ENCODE assay signal across 22 cellular contexts in genomic region chrX:84320606-84321005, GRCh38.
"Had no signal": no experiment of that assay in that cellular context is flagged by ENCODE, and none has a peak within 500 bp of the region (broad histone marks: within the 10 kb centered on the region; RNA-seq: fewer than 3 reads in every experiment).

No MANE protein-coding gene starts in this region.

- H3K4me1 Mint-ChIP-seq: activated naive CD8-positive, alpha-beta T cell treated with anti-CD3 and anti-CD28 coated beads, Interleukin-2, amount 10 ng/mL, durations not matched to agents 7 days and 5 days; immature natural killer cell; naive B cell had no signal

- ATAC-seq: activated CD8-positive, alpha-beta T cell treated with anti-CD3 and anti-CD28 coated beads, Interleukin-2, amount 10 ng/mL, durations not matched to agents 7 days and 5 days; left ventricle myocardium superior; psoas muscle; right cardiac atrium had no signal

- H3K9me3 ChIP-seq: psoas muscle, suprapubic skin, transverse colon, uterus had no signal

- DNase-seq: activated CD4-positive, alpha-beta T cell treated with anti-CD3 and anti-CD28 coated beads for 48 hours; activated CD4-positive, CD25-positive, alpha-beta regulatory T cell; activated CD8-positive, alpha-beta T cell treated with anti-CD3 and anti-CD28 coated beads, Interleukin-2, amount 10 ng/mL, durations not matched to agents 7 days and 5 days; activated naive CD4-positive, alpha-beta T cell treated with Interleukin-2 at 50 U/mL for 16 hours; activated naive CD8-positive, alpha-beta T cell treated with anti-CD3 and anti-CD28 coated beads, Interleukin-2, amount 10 ng/mL, durations not matched to agents 7 days and 5 days; activated T-cell treated with anti-CD3 and anti-CD28 coated beads, Interleukin-2, amount 50 U/mL, for 24 hours; brain microvascular endothelial cell; central memory CD4-positive, alpha-beta T cell; cortex of kidney; immature natural killer cell; left ventricle myocardium superior; naive B cell; psoas muscle; right cardiac atrium; T-helper 9 cell; transverse colon; uterus had no signal

- H3K36me3 Mint-ChIP-seq: activated naive CD8-positive, alpha-beta T cell treated with anti-CD3 and anti-CD28 coated beads, Interleukin-2, amount 10 ng/mL, durations not matched to agents 7 days and 5 days; immature natural killer cell; naive B cell had no signal

- H3K27me3 ChIP-seq: brain microvascular endothelial cell, suprapubic skin, transverse colon had no signal

- H3K36me3 ChIP-seq: brain microvascular endothelial cell, suprapubic skin, transverse colon, uterus had no signal

- H3K27ac ChIP-seq: brain microvascular endothelial cell, psoas muscle, skin epidermis, suprapubic skin, transverse colon, uterus had no signal

- H3K4me3 ChIP-seq: psoas muscle, skin epidermis, suprapubic skin, transverse colon, uterus had no signal

- H3K27ac Mint-ChIP-seq: activated CD8-positive, alpha-beta T cell treated with anti-CD3 and anti-CD28 coated beads, Interleukin-2, amount 10 ng/mL, durations not matched to agents 7 days and 5 days; activated naive CD8-positive, alpha-beta T cell treated with anti-CD3 and anti-CD28 coated beads, Interleukin-2, amount 10 ng/mL, durations not matched to agents 7 days and 5 days; activated T-cell treated with anti-CD3 and anti-CD28 coated beads, Interleukin-2, amount 50 U/mL, for 24 hours; activated T-helper 2 cell treated with anti-CD3 and anti-CD28 coated beads, Interferon-gamma antibody, Interleukin-2, Interleukin-4, amounts not matched to agents 10 μg/mL and 5 μg/mL and 100 μg/mL, durations not matched to agents 14 hours and 24 hours and 36 hours; immature natural killer cell; naive B cell; stimulated activated naive CD8-positive, alpha-beta T cell treated with anti-CD3 and anti-CD28 coated beads, Interleukin-15, Interleukin-2, amounts not matched to agents 100 ng/mL and 50 ng/mL, for 24 hours had no signal

- H3K4me3 Mint-ChIP-seq: activated CD8-positive, alpha-beta T cell treated with anti-CD3 and anti-CD28 coated beads, Interleukin-2, amount 10 ng/mL, durations not matched to agents 7 days and 5 days; activated naive CD8-positive, alpha-beta T cell treated with anti-CD3 and anti-CD28 coated beads, Interleukin-2, amount 10 ng/mL, durations not matched to agents 7 days and 5 days; activated T-cell treated with anti-CD3 and anti-CD28 coated beads, Interleukin-2, amount 50 U/mL, for 24 hours; immature natural killer cell; naive B cell; neural crest cell; stimulated activated naive CD8-positive, alpha-beta T cell treated with anti-CD3 and anti-CD28 coated beads, Interleukin-15, Interleukin-2, amounts not matched to agents 100 ng/mL and 50 ng/mL, for 24 hours had no signal

- H3K4me1 ChIP-seq: psoas muscle, suprapubic skin, transverse colon, uterus had no signal

- H3K27me3 Mint-ChIP-seq: activated naive CD8-positive, alpha-beta T cell treated with anti-CD3 and anti-CD28 coated beads, Interleukin-2, amount 10 ng/mL, durations not matched to agents 7 days and 5 days; naive B cell; stimulated activated naive CD8-positive, alpha-beta T cell treated with anti-CD3 and anti-CD28 coated beads, Interleukin-15, Interleukin-2, amounts not matched to agents 100 ng/mL and 50 ng/mL, for 24 hours had no signal

- H3K9me3 Mint-ChIP-seq: stimulated activated naive CD8-positive, alpha-beta T cell treated with anti-CD3 and anti-CD28 coated beads, Interleukin-15, Interleukin-2, amounts not matched to agents 100 ng/mL and 50 ng/mL, for 24 hours had no signal
